In the genomic region with DNA sequence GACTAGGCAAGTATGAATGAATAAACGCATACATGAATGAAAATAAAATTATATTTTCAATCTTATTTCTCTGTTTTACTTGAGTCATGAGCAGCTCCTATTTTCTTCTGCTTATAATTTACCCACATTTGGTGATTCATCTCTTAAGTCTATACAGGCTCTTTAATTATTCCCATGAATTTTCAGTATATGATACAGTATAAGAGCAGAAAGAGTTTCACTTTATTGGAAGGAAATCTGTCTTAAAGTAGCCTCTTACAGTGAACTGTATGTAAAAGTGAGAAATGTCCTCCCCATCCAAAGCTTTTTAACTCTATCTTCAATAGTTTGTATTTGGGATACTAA, we compare ENCODE assay signal across 15 cellular contexts. TPM values are rescaled to one million over a fixed set of nuclear protein-coding genes. Genes with fewer than 3 reads are reported as not detected.
DNase-seq lines count a peak whose midpoint lies in the region; ATAC-seq and TF ChIP-seq lines count a peak whose summit lies in the region.
"Had no signal": no experiment of that assay in that cellular context is flagged by ENCODE, and none has a peak within 500 bp of the region (broad histone marks: within the 10 kb centered on the region; RNA-seq: fewer than 3 reads in every experiment).

No MANE protein-coding gene starts in this region.

- H3K9me3 ChIP-seq in IMR-90 (ENCODE audit: control insufficient read depth, insufficient read depth, low read length), result no peaks in the 10 kb centered on the region
- H3K9me3 ChIP-seq: Caco-2 had no signal

- H2BK15ac ChIP-seq in IMR-90 (ENCODE audit: low read depth, low read length), result no peak overlapping the region

- peaks cover 9% of the 10 kb centered on the region for H3K4me1 ChIP-seq in IMR-90 (ENCODE audit: control insufficient read depth, insufficient read depth, low read length)
- H3K4me1 ChIP-seq: Caco-2 had no signal

- H2BK20ac ChIP-seq in IMR-90 (ENCODE audit: low read depth, low read length), result no peak overlapping the region

- H4K20me1 ChIP-seq in IMR-90 (ENCODE audit: insufficient read depth, low read length), result no peaks in the 10 kb centered on the region

- H2BK5ac ChIP-seq in IMR-90 (ENCODE audit: low read depth, low read length, poor library complexity, severe bottlenecking), result peak overlapping the region; percentile 63

- H3K4ac ChIP-seq in IMR-90 (ENCODE audit: low read depth, low read length), result no peak overlapping the region

- H4K8ac ChIP-seq in IMR-90 (ENCODE audit: low read depth in 2 of 2, low read length in 2 of 2), result no peak overlapping the region

- POLR2A ChIA-PET in IMR-90 (lab: Charles Lee; ENCODE audit: unreplicated experiment), result no interaction called here

- H3K4me3 Mint-ChIP-seq in chondrocyte (ENCODE audit: unreplicated experiment), result no peak overlapping the region
- H3K4me3 Mint-ChIP-seq in nephron progenitor cell, result no peak overlapping the region

- H2AK5ac ChIP-seq in IMR-90 (ENCODE audit: low read depth, low read length), result no peak overlapping the region

- H4K91ac ChIP-seq in IMR-90 (ENCODE audit: insufficient read depth, low read depth, low read length), result no peak overlapping the region

- TF ChIP-seq CTCF in IMR-90 (conservative IDR thresholded peaks at IDR 0.05; ENCODE audit: low read depth, low read length) (no peak), chondrocyte (IDR thresholded peaks at IDR 0.05) (no peak), nephron progenitor cell (IDR thresholded peaks at IDR 0.05) (no peak)

- no peaks in the 10 kb centered on the region for H3K27me3 ChIP-seq in IMR-90 (ENCODE audit: control insufficient read depth, insufficient read depth, low read length)

- H3K9me3 Mint-ChIP-seq in chondrocyte (ENCODE audit: low read depth), result no peaks in the 10 kb centered on the region
- H3K9me3 Mint-ChIP-seq in nephron progenitor cell, result no peaks in the 10 kb centered on the region

- no peak for TF ChIP-seq RAD21 in IMR-90 (IDR thresholded peaks at IDR 0.05; ENCODE audit: low read length)

- WGBS in IMR-90 (ENCODE audit: extremely low coverage in 2 of 2, insufficient read length in 1 of 2), 2 experiments, result no CpG with 5 or more reads among the region's 1 CpG

- peak; percentile 18; the same call in 1 of the 2 replicates for ATAC-seq in IMR-90 (ENCODE audit: low read depth)
- no peak for ATAC-seq in HG02852 (IDR thresholded peaks at IDR 0.05; ENCODE audit: unreplicated experiment)
- ATAC-seq in HG03039 (IDR thresholded peaks at IDR 0.05; ENCODE audit: unreplicated experiment), result no peak

- H3K4me1 Mint-ChIP-seq in chondrocyte (ENCODE audit: low read depth) (peaks cover 28% of the 10 kb centered on the region), nephron progenitor cell (no peaks in the 10 kb centered on the region)

- peak; percentile 55 for DNase-seq in ELR (ENCODE audit: low read depth)
- DNase-seq in IMR-90, result peak; percentile 47
- no peak for DNase-seq in chondrocyte (ENCODE audit: low spot score)
- no peak for DNase-seq in nephron progenitor cell
- DNase-seq in A172 (ENCODE audit: low spot score), result no peak
- no peak for DNase-seq in HUDEP-2 (lab: John Stamatoyannopoulos, UW; ENCODE audit: unreplicated experiment in 76 of 76)
- DNase-seq: Caco-2, H7, NCI-H1092, NCI-H69, OCI-M1, RPMI8226 had no signal

- no peak overlapping the region for H3K23ac ChIP-seq in IMR-90 (ENCODE audit: low read depth, low read length)

- H2BK120ac ChIP-seq in IMR-90 (ENCODE audit: low read depth, low read length), result no peak overlapping the region

- H3K27ac ChIP-seq in IMR-90 (ENCODE audit: insufficient read depth, low read length), result no peak overlapping the region
- H3K27ac ChIP-seq: KMS-11 had no signal

- H3K79me1 ChIP-seq in IMR-90 (ENCODE audit: low read depth in 1 of 2, low read length in 2 of 2), result peaks cover 3 to 6% of the 10 kb centered on the region in 2 experiments; a peak in 2 of 4 replicates

- intact Hi-C loops in IMR-90 (cut with micrococcal nuclease), result loop anchor here (5.0 to 10.0 kb wide), 2 partner anchors 288 to 421 kb away; no protein-coding TSS in a partner anchor

- no peak overlapping the region for H3K9ac ChIP-seq in IMR-90 (ENCODE audit: low read depth, low read length)
- H3K9ac ChIP-seq: KMS-11 had no signal

- H3K56ac ChIP-seq in IMR-90 (ENCODE audit: extremely low read depth, insufficient read depth, low read length), result no peak overlapping the region

- no peak overlapping the region for H3K14ac ChIP-seq in IMR-90 (replicated peaks; ENCODE audit: low read depth, low read length)

- peaks cover 13% of the 10 kb centered on the region for H3K36me3 ChIP-seq in IMR-90 (ENCODE audit: control insufficient read depth, insufficient read depth, low read length)

- peaks cover 2% of the 10 kb centered on the region; the same call in 1 of the 2 replicates for H3K9me1 ChIP-seq in IMR-90 (ENCODE audit: insufficient read depth, low read length)

- BruUV-seq in IMR-90 (replicated peaks; lab: Mats Ljungman, UMichigan), result no TSS peak

- no peak for TF ChIP-seq POLR2A in IMR-90 (IDR thresholded peaks at IDR 0.05; ENCODE audit: low read depth, low read length)

- no peak overlapping the region for H3K4me3 ChIP-seq in IMR-90 (ENCODE audit: insufficient read depth, low read depth, low read length)

- no peak overlapping the region for H2AK9ac ChIP-seq in IMR-90 (replicated peaks; ENCODE audit: low read depth, low read length, poor library complexity)

- H3K27ac Mint-ChIP-seq in chondrocyte (ENCODE audit: unreplicated experiment) (peak overlapping the region; percentile 65), nephron progenitor cell (peak overlapping the region; percentile 47)

- H3K36me3 Mint-ChIP-seq in chondrocyte (ENCODE audit: low read depth), result peaks cover 5% of the 10 kb centered on the region
- peaks cover 51% of the 10 kb centered on the region for H3K36me3 Mint-ChIP-seq in nephron progenitor cell (ENCODE audit: low read depth)

- in situ Hi-C loops in IMR-90 (cut with MboI; ENCODE audit: low sequenced_read_pairs), result loop anchor here (5.0 kb wide), 1 partner anchor 101 kb away; a partner anchor contains a TSS

- no peak overlapping the region for H3K18ac ChIP-seq in IMR-90 (ENCODE audit: low read depth, low read length)

- no peak overlapping the region for H4K5ac ChIP-seq in IMR-90 (ENCODE audit: low read depth, low read length)

- no peak overlapping the region for H3K4me2 ChIP-seq in IMR-90 (ENCODE audit: low read depth, low read length)
- H3K4me2 ChIP-seq: KMS-11 had no signal

- CTCF ChIA-PET in IMR-90 (lab: Yijun Ruan, JAX), result interaction anchor here (0.7 to 1.5 kb wide), 4 partner anchors 10 to 476 kb away, joined by 3 to 4 read pairs (median 4); no protein-coding TSS in a partner anchor

- H3K27me3 Mint-ChIP-seq in chondrocyte (ENCODE audit: low read depth) (no peaks in the 10 kb centered on the region), nephron progenitor cell (ENCODE audit: low read depth, poor library complexity) (no peaks in the 10 kb centered on the region)

- no peak overlapping the region for H2AFZ ChIP-seq in IMR-90 (replicated peaks; ENCODE audit: low read length, poor library complexity)

- dilution Hi-C loops in IMR-90 (cut with HindIII; ENCODE audit: low sequenced_read_pairs, unreplicated experiment), result no loop called here

TF ChIP-seq in IMR-90, 13 proteins besides CTCF, POLR2A, EP300 and RAD21:
- TF ChIP-seq, protein P1, sequence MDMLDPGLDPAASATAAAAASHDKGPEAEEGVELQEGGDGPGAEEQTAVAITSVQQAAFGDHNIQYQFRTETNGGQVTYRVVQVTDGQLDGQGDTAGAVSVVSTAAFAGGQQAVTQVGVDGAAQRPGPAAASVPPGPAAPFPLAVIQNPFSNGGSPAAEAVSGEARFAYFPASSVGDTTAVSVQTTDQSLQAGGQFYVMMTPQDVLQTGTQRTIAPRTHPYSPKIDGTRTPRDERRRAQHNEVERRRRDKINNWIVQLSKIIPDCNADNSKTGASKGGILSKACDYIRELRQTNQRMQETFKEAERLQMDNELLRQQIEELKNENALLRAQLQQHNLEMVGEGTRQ (IDR thresholded peaks at IDR 0.05; ENCODE audit: low read depth, low read length), result no peak
- no peak for TF ChIP-seq CEBPB (IDR thresholded peaks at IDR 0.05; ENCODE audit: low read depth, low read length)
- TF ChIP-seq SMC3 (IDR thresholded peaks at IDR 0.05; ENCODE audit: low read depth, low read length), result no peak
- TF ChIP-seq NFE2L2 (IDR thresholded peaks at IDR 0.05; ENCODE audit: low read depth, low read length), result no peak
- no peak for TF ChIP-seq RCOR1 (IDR thresholded peaks at IDR 0.05; ENCODE audit: insufficient replicate concordance, low read length)
- TF ChIP-seq MXI1 (IDR thresholded peaks at IDR 0.05; ENCODE audit: borderline replicate concordance, low read depth, low read length), result no peak
- TF ChIP-seq, protein P2, sequence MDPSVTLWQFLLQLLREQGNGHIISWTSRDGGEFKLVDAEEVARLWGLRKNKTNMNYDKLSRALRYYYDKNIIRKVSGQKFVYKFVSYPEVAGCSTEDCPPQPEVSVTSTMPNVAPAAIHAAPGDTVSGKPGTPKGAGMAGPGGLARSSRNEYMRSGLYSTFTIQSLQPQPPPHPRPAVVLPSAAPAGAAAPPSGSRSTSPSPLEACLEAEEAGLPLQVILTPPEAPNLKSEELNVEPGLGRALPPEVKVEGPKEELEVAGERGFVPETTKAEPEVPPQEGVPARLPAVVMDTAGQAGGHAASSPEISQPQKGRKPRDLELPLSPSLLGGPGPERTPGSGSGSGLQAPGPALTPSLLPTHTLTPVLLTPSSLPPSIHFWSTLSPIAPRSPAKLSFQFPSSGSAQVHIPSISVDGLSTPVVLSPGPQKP (IDR thresholded peaks at IDR 0.05; ENCODE audit: borderline replicate concordance, low read depth, low read length), result no peak
- no peak for TF ChIP-seq FOS (IDR thresholded peaks at IDR 0.05; ENCODE audit: low read depth, low read length)
- TF ChIP-seq CHD1 (IDR thresholded peaks at IDR 0.05; ENCODE audit: low read depth, low read length), result no peak
- TF ChIP-seq RFX5 (IDR thresholded peaks at IDR 0.05; ENCODE audit: low read depth, low read length), result no peak
- no peak for TF ChIP-seq BHLHE40 (IDR thresholded peaks at IDR 0.05; ENCODE audit: low read depth, low read length)

RNA-seq across cellular contexts. Expression of a gene that starts 50.8 kb away (rescaled TPM):
- 49.6 and 88.3 TPM in 2 replicates for total RNA-seq in IMR-90 (2012; rRNA removed)
- 73.3 and 83.0 TPM in 2 replicates for polyA plus RNA-seq in IMR-90 (2012; rRNA removed)
- polyA plus RNA-seq in IMR-90 (2012; cell fraction: cytosol; rRNA removed), result 24.8 and 66.4 TPM in 2 replicates
- polyA plus RNA-seq in IMR-90 (2012; cell fraction: nucleus; rRNA removed; ENCODE audit: low replicate concordance), result 80.3 and 193 TPM in 2 replicates
- total RNA-seq in chondrocyte, result 110 to 129 TPM (median 111 TPM) in 3 replicates
- 109 and 112 TPM in 2 replicates for total RNA-seq in A172 (2014; rRNA removed; shearing (Covaris generic))

Comparison
In these comparisons a context has a peak if more than half of its experiments do, and no peak if none do; other contexts are left out.
1. DNase-seq: peak in ELR (single experiment) and IMR-90 (single experiment); none in chondrocyte (single experiment), nephron progenitor cell (single experiment), A172 (single experiment) and HUDEP-2 (0 of 76).